ENCODE assay signal across 18 cellular contexts in genomic region chr6:74075323-74075722, GRCh38.
A peak's percentile ranks its signal among the peaks of the same experiment; 100 is the strongest.
DNase-seq lines count a peak whose midpoint lies in the region; ATAC-seq and TF ChIP-seq lines count a peak whose summit lies in the region.
"Had no signal": no experiment of that assay in that cellular context is flagged by ENCODE, and none has a peak within 500 bp of the region (broad histone marks: within the 10 kb centered on the region; RNA-seq: fewer than 3 reads in every experiment).

No MANE protein-coding gene starts in this region.

- H3K36me3 Mint-ChIP-seq in activated CD8-positive, alpha-beta memory T cell treated with anti-CD3 and anti-CD28 coated beads, Interleukin-2, amount 10 ng/mL, durations not matched to agents 7 days and 5 days, result no peaks in the 10 kb centered on the region
- no peaks in the 10 kb centered on the region for H3K36me3 Mint-ChIP-seq in activated CD4-positive, alpha-beta T cell treated with anti-CD3 and anti-CD28 coated beads, Interleukin-2, amount 10 ng/mL, durations not matched to agents 24 days and 14 days (ENCODE audit: low read depth)
- H3K36me3 Mint-ChIP-seq: CD8-positive, alpha-beta T cell; memory B cell had no signal

- no peak overlapping the region for H3K56ac ChIP-seq in IMR-90 (ENCODE audit: extremely low read depth, insufficient read depth, low read length)

- BruUV-seq in IMR-90 (replicated peaks; lab: Mats Ljungman, UMichigan), result no TSS peak

- H4K20me1 ChIP-seq in IMR-90 (ENCODE audit: insufficient read depth, low read length), result no peaks in the 10 kb centered on the region

- no peak overlapping the region for H3K9ac ChIP-seq in IMR-90 (ENCODE audit: low read depth, low read length)

- no peak for TF ChIP-seq CTCF in IMR-90 (conservative IDR thresholded peaks at IDR 0.05; ENCODE audit: low read depth, low read length)
- no peak for TF ChIP-seq CTCF in cardiac fibroblast (IDR thresholded peaks at IDR 0.05; ENCODE audit: low read depth, low read length)
- no peak for TF ChIP-seq CTCF in heart right ventricle (IDR thresholded peaks at IDR 0.05)

- no peaks in the 10 kb centered on the region for H3K79me1 ChIP-seq in IMR-90 (ENCODE audit: low read depth in 1 of 2, low read length in 2 of 2)

- H3K27me3 Mint-ChIP-seq in activated CD8-positive, alpha-beta memory T cell treated with anti-CD3 and anti-CD28 coated beads, Interleukin-2, amount 10 ng/mL, durations not matched to agents 7 days and 5 days, result no peaks in the 10 kb centered on the region
- peaks cover 2% of the 10 kb centered on the region for H3K27me3 Mint-ChIP-seq in activated CD4-positive, alpha-beta T cell treated with anti-CD3 and anti-CD28 coated beads, Interleukin-2, amount 10 ng/mL, durations not matched to agents 24 days and 14 days
- H3K27me3 Mint-ChIP-seq: activated CD8-positive, alpha-beta T cell treated with anti-CD3 and anti-CD28 coated beads for 36 hours; activated T-helper 17 cell treated with anti-CD3 and anti-CD28 coated beads, Interleukin-2, amount 50 U/mL, for 72 hours; memory B cell had no signal

- H3K27me3 ChIP-seq in IMR-90 (ENCODE audit: control insufficient read depth, insufficient read depth, low read length), result no peaks in the 10 kb centered on the region
- no peaks in the 10 kb centered on the region for H3K27me3 ChIP-seq in heart right ventricle
- H3K27me3 ChIP-seq: adrenal gland, MG63 had no signal

- H4K91ac ChIP-seq in IMR-90 (ENCODE audit: insufficient read depth, low read depth, low read length), result peak overlapping the region; percentile 36

- in situ Hi-C loops in IMR-90 (cut with MboI; ENCODE audit: low sequenced_read_pairs), result no loop called here

- no peaks in the 10 kb centered on the region for H3K9me3 ChIP-seq in IMR-90 (ENCODE audit: control insufficient read depth, insufficient read depth, low read length)
- peaks cover 0 to 4% (median 0%) of the 10 kb centered on the region in 11 donors for H3K9me3 ChIP-seq in heart right ventricle
- H3K9me3 ChIP-seq: adrenal gland, MG63 had no signal

- ATAC-seq in IMR-90 (ENCODE audit: low read depth) (no peak), heart right ventricle (peak in 7 of 8 donors; percentile 65 to 90 (median 78)), GM21619 (IDR thresholded peaks at IDR 0.05; ENCODE audit: unreplicated experiment) (no peak)
- ATAC-seq in activated CD8-positive, alpha-beta memory T cell treated with anti-CD3 and anti-CD28 coated beads, Interleukin-2, amount 10 ng/mL, durations not matched to agents 7 days and 5 days, result no peak
- ATAC-seq: activated CD8-positive, alpha-beta T cell treated with anti-CD3 and anti-CD28 coated beads for 36 hours; activated T-helper 17 cell treated with anti-CD3 and anti-CD28 coated beads, Interleukin-2, amount 50 U/mL, for 72 hours; CD8-positive, alpha-beta T cell had no signal

- H3K4ac ChIP-seq in IMR-90 (ENCODE audit: low read depth, low read length), result peak overlapping the region; percentile 8; the same call in 1 of the 2 replicates

- no peak overlapping the region for H3K18ac ChIP-seq in IMR-90 (ENCODE audit: low read depth, low read length)

- dilution Hi-C loops in IMR-90 (cut with HindIII; ENCODE audit: low sequenced_read_pairs, unreplicated experiment), result no loop called here

- CTCF ChIA-PET in IMR-90 (lab: Yijun Ruan, JAX), result no interaction called here
- CTCF ChIA-PET in activated CD8-positive, alpha-beta memory T cell treated with anti-CD3 and anti-CD28 coated beads, Interleukin-2, amount 10 ng/mL, durations not matched to agents 7 days and 5 days (lab: Charles Lee), result no interaction called here

- no peak overlapping the region for H2AK9ac ChIP-seq in IMR-90 (replicated peaks; ENCODE audit: low read depth, low read length, poor library complexity)

- TF ChIP-seq POLR2A in IMR-90 (IDR thresholded peaks at IDR 0.05; ENCODE audit: low read depth, low read length), result no peak

- DNase-seq in IMR-90 (peak; percentile 26), cardiac fibroblast (ENCODE audit: low read depth in 2 of 2) (peak; percentile 38 to 63), heart right ventricle (peak; percentile 11 to 32), stromal cell of bone marrow (ENCODE audit: low read depth) (peak; percentile 79), SIG-M5 (lab: John Stamatoyannopoulos, UW) (no peak)
- DNase-seq in activated CD8-positive, alpha-beta memory T cell treated with anti-CD3 and anti-CD28 coated beads, Interleukin-2, amount 10 ng/mL, durations not matched to agents 7 days and 5 days, result no peak
- DNase-seq in activated CD4-positive, alpha-beta T cell treated with anti-CD3 and anti-CD28 coated beads, Interleukin-2, amount 10 ng/mL, durations not matched to agents 24 days and 14 days, result no peak
- DNase-seq: activated CD8-positive, alpha-beta T cell treated with anti-CD3 and anti-CD28 coated beads for 36 hours; CD8-positive, alpha-beta T cell; cortex of kidney; MG63; NCI-H526; stimulated activated CD4-positive, alpha-beta T cell treated with anti-CD3 and anti-CD28 coated beads, Interleukin-2, amount 100 ng/mL, for 48 hours; stimulated activated CD8-positive, alpha-beta memory T cell treated with anti-CD3 and anti-CD28 coated beads, Interleukin-4, amount 100 ng/mL, for 48 hours had no signal

- 0 out of 3 replicates have a peak overlapping the region, but pooled peaks have one; percentile 40 for H2BK15ac ChIP-seq in IMR-90 (ENCODE audit: low read depth, low read length)

- no peak for TF ChIP-seq RAD21 in IMR-90 (IDR thresholded peaks at IDR 0.05; ENCODE audit: low read length)

- POLR2A ChIA-PET in IMR-90 (lab: Charles Lee; ENCODE audit: unreplicated experiment), result no interaction called here

- H3K9me3 Mint-ChIP-seq in activated CD8-positive, alpha-beta memory T cell treated with anti-CD3 and anti-CD28 coated beads, Interleukin-2, amount 10 ng/mL, durations not matched to agents 7 days and 5 days (ENCODE audit: low read depth), result no peaks in the 10 kb centered on the region
- H3K9me3 Mint-ChIP-seq in activated CD4-positive, alpha-beta T cell treated with anti-CD3 and anti-CD28 coated beads, Interleukin-2, amount 10 ng/mL, durations not matched to agents 24 days and 14 days, result no peaks in the 10 kb centered on the region
- H3K9me3 Mint-ChIP-seq: activated CD8-positive, alpha-beta T cell treated with anti-CD3 and anti-CD28 coated beads for 36 hours; activated T-helper 17 cell treated with anti-CD3 and anti-CD28 coated beads, Interleukin-2, amount 50 U/mL, for 72 hours; CD8-positive, alpha-beta T cell had no signal

- H3K4me2 ChIP-seq in IMR-90 (ENCODE audit: low read depth, low read length), result no peak overlapping the region

- peak overlapping the region; percentile 66 for H2BK120ac ChIP-seq in IMR-90 (ENCODE audit: low read depth, low read length)

- no peak overlapping the region for H3K4me3 ChIP-seq in IMR-90 (ENCODE audit: insufficient read depth, low read depth, low read length)
- H3K4me3 ChIP-seq in cardiac fibroblast (replicated peaks in 1 of 2; ENCODE audit: low read depth in 2 of 2, low read length in 2 of 2), result no peak overlapping the region
- H3K4me3 ChIP-seq in heart right ventricle, result no peak overlapping the region
- H3K4me3 ChIP-seq: adrenal gland, MG63 had no signal

- no peaks in the 10 kb centered on the region for H3K4me1 Mint-ChIP-seq in activated CD8-positive, alpha-beta memory T cell treated with anti-CD3 and anti-CD28 coated beads, Interleukin-2, amount 10 ng/mL, durations not matched to agents 7 days and 5 days
- H3K4me1 Mint-ChIP-seq in activated CD4-positive, alpha-beta T cell treated with anti-CD3 and anti-CD28 coated beads, Interleukin-2, amount 10 ng/mL, durations not matched to agents 24 days and 14 days, result no peaks in the 10 kb centered on the region
- H3K4me1 Mint-ChIP-seq: activated T-helper 17 cell treated with anti-CD3 and anti-CD28 coated beads, Interleukin-2, amount 50 U/mL, for 72 hours; memory B cell had no signal

- peaks cover 13% of the 10 kb centered on the region for H3K9me1 ChIP-seq in IMR-90 (ENCODE audit: insufficient read depth, low read length)

- H4K5ac ChIP-seq in IMR-90 (ENCODE audit: low read depth, low read length), result no peak overlapping the region

- peak overlapping the region; percentile 10; the same call in 1 of the 2 replicates for H3K14ac ChIP-seq in IMR-90 (replicated peaks; ENCODE audit: low read depth, low read length)

- peaks cover 9% of the 10 kb centered on the region; the same call in 1 of the 2 replicates for H3K4me1 ChIP-seq in IMR-90 (ENCODE audit: control insufficient read depth, insufficient read depth, low read length)
- peaks cover 0 to 5% (median 0%) of the 10 kb centered on the region in 9 donors for H3K4me1 ChIP-seq in heart right ventricle
- H3K4me1 ChIP-seq: adrenal gland had no signal

- H3K27ac Mint-ChIP-seq in activated CD8-positive, alpha-beta memory T cell treated with anti-CD3 and anti-CD28 coated beads, Interleukin-2, amount 10 ng/mL, durations not matched to agents 7 days and 5 days, result no peak overlapping the region
- H3K27ac Mint-ChIP-seq in activated CD4-positive, alpha-beta T cell treated with anti-CD3 and anti-CD28 coated beads, Interleukin-2, amount 10 ng/mL, durations not matched to agents 24 days and 14 days, result no peak overlapping the region
- H3K27ac Mint-ChIP-seq: activated CD8-positive, alpha-beta T cell treated with anti-CD3 and anti-CD28 coated beads for 36 hours; activated T-helper 17 cell treated with anti-CD3 and anti-CD28 coated beads, Interleukin-2, amount 50 U/mL, for 72 hours; CD8-positive, alpha-beta T cell; memory B cell had no signal

- H3K36me3 ChIP-seq in IMR-90 (ENCODE audit: control insufficient read depth, insufficient read depth, low read length) (no peaks in the 10 kb centered on the region), heart right ventricle (no peaks in the 10 kb centered on the region)
- H3K36me3 ChIP-seq: adrenal gland, MG63 had no signal

- no peak overlapping the region for H3K27ac ChIP-seq in IMR-90 (ENCODE audit: insufficient read depth, low read length)
- peak overlapping the region in 5 of 10 donors; percentile 12 to 66 (median 39) for H3K27ac ChIP-seq in heart right ventricle
- H3K27ac ChIP-seq: adrenal gland had no signal

- peak overlapping the region; percentile 54; the same call in 1 of the 2 replicates for H2BK20ac ChIP-seq in IMR-90 (ENCODE audit: low read depth, low read length)

- intact Hi-C loops in IMR-90 (cut with micrococcal nuclease) (no loop called here), heart right ventricle (cut with DNase I) (loop anchor here in 1 of 10 donors (10.0 kb wide), 1 partner anchor 311 kb away; no protein-coding TSS in a partner anchor)
- intact Hi-C loops in activated CD4-positive, alpha-beta T cell treated with anti-CD3 and anti-CD28 coated beads, Interleukin-2, amount 10 ng/mL, durations not matched to agents 24 days and 14 days (cut with micrococcal nuclease), result no loop called here

- no peak overlapping the region for H3K4me3 Mint-ChIP-seq in activated CD8-positive, alpha-beta memory T cell treated with anti-CD3 and anti-CD28 coated beads, Interleukin-2, amount 10 ng/mL, durations not matched to agents 7 days and 5 days
- no peak overlapping the region for H3K4me3 Mint-ChIP-seq in activated CD4-positive, alpha-beta T cell treated with anti-CD3 and anti-CD28 coated beads, Interleukin-2, amount 10 ng/mL, durations not matched to agents 24 days and 14 days
- H3K4me3 Mint-ChIP-seq: activated CD8-positive, alpha-beta T cell treated with anti-CD3 and anti-CD28 coated beads for 36 hours; activated T-helper 17 cell treated with anti-CD3 and anti-CD28 coated beads, Interleukin-2, amount 50 U/mL, for 72 hours; CD8-positive, alpha-beta T cell; memory B cell had no signal

- H2AFZ ChIP-seq in IMR-90 (replicated peaks; ENCODE audit: low read length, poor library complexity), result no peak overlapping the region

- no peak overlapping the region for H2BK5ac ChIP-seq in IMR-90 (ENCODE audit: low read depth, low read length, poor library complexity, severe bottlenecking)

- no peak overlapping the region for H3K23ac ChIP-seq in IMR-90 (ENCODE audit: low read depth, low read length)

- no CpG with 5 or more reads among the region's 3 CpGs for WGBS in IMR-90 (ENCODE audit: extremely low coverage in 2 of 2, insufficient read length in 1 of 2), 2 experiments
- WGBS in heart right ventricle, 2 donors, result 61 to 68% methylated on average over 3 of the region's 3 CpGs

- 0 out of 2 replicates have a peak overlapping the region, but pooled peaks have one; percentile 57 for H2AK5ac ChIP-seq in IMR-90 (ENCODE audit: low read depth, low read length)

- H4K8ac ChIP-seq in IMR-90 (ENCODE audit: low read depth in 2 of 2, low read length in 2 of 2), result peak overlapping the region; percentile 75 to 88

Comparison
In these comparisons a context has a peak if more than half of its experiments do, and no peak if none do; other contexts are left out.
1. ATAC-seq: peak in heart right ventricle (7 of 8); none in IMR-90 (single experiment), GM21619 (single experiment) and activated CD8-positive, alpha-beta memory T cell treated with anti-CD3 and anti-CD28 coated beads, Interleukin-2, amount 10 ng/mL, durations not matched to agents 7 days and 5 days (single experiment).
2. DNase-seq: peak in IMR-90 (single experiment), cardiac fibroblast (2 of 2), heart right ventricle (2 of 2) and stromal cell of bone marrow (single experiment); none in activated CD8-positive, alpha-beta memory T cell treated with anti-CD3 and anti-CD28 coated beads, Interleukin-2, amount 10 ng/mL, durations not matched to agents 7 days and 5 days (single experiment), SIG-M5 (single experiment) and activated CD4-positive, alpha-beta T cell treated with anti-CD3 and anti-CD28 coated beads, Interleukin-2, amount 10 ng/mL, durations not matched to agents 24 days and 14 days (single experiment).